2 cellular contexts compared by ENCODE assay signal in the genomic region with DNA sequence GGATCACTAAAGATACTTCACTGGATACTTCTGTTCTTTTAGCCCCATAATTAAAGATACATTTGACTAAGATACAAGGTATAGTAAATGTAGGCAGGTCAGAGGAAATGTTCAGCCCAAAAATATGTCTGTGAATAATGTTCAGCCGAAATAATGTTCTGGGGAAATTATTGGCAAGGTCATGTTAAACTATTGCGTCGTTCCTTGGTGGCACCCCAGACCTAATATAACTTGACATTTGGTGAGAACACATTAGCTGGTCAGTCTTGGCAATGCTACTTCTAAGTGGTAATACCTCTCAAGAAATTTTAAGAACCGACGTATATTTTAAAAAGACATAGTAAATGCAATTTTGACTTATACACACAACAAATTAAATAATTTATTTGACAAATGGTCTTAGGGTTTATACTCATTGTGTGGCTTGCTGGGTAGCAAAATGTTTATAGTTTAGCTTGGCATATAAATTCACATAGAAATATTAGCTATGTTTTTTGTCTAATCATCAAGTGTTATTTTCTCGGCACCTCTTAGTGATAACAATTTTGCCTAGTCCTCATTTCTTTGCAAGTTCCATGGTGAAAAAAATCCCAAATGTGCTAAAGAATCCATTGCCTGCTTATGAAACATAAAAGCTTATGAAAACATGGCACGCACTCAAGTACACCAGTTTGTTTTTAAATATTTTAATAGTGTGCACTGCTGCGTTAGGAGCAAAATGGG.
TF ChIP-seq lines count a peak whose summit lies in the region.

No MANE protein-coding gene starts in this region.

TF ChIP-seq in HEK293, 187 proteins besides CTCF, POLR2A, EP300 and RAD21:
- 0 out of 2 replicates have a peak, but pooled peaks have one; percentile 24 for TF ChIP-seq ZNF335 (tag by site-specific recombination; conservative IDR thresholded peaks at IDR 0.05)
- TF ChIP-seq ZNF670 (tag by site-specific recombination; IDR thresholded peaks at IDR 0.05; ENCODE audit: low read depth): no peak
- no peak for TF ChIP-seq ZFHX2 (tag by site-specific recombination; conservative IDR thresholded peaks at IDR 0.05)
- TF ChIP-seq MZF1 (tag by site-specific recombination; IDR thresholded peaks at IDR 0.05; ENCODE audit: borderline replicate concordance): no peak
- TF ChIP-seq, protein P1, sequence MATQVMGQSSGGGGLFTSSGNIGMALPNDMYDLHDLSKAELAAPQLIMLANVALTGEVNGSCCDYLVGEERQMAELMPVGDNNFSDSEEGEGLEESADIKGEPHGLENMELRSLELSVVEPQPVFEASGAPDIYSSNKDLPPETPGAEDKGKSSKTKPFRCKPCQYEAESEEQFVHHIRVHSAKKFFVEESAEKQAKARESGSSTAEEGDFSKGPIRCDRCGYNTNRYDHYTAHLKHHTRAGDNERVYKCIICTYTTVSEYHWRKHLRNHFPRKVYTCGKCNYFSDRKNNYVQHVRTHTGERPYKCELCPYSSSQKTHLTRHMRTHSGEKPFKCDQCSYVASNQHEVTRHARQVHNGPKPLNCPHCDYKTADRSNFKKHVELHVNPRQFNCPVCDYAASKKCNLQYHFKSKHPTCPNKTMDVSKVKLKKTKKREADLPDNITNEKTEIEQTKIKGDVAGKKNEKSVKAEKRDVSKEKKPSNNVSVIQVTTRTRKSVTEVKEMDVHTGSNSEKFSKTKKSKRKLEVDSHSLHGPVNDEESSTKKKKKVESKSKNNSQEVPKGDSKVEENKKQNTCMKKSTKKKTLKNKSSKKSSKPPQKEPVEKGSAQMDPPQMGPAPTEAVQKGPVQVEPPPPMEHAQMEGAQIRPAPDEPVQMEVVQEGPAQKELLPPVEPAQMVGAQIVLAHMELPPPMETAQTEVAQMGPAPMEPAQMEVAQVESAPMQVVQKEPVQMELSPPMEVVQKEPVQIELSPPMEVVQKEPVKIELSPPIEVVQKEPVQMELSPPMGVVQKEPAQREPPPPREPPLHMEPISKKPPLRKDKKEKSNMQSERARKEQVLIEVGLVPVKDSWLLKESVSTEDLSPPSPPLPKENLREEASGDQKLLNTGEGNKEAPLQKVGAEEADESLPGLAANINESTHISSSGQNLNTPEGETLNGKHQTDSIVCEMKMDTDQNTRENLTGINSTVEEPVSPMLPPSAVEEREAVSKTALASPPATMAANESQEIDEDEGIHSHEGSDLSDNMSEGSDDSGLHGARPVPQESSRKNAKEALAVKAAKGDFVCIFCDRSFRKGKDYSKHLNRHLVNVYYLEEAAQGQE (tag by site-specific recombination; IDR thresholded peaks at IDR 0.05): no peak
TF ChIP-seq in HEK293: peak in this region for 1.

TF ChIP-seq in K562, 482 proteins besides CTCF, POLR2A, EP300 and RAD21 (continues in another document):
- no peak for TF ChIP-seq POLR2B (IDR thresholded peaks at IDR 0.05; ENCODE audit: low read depth, partially characterized antibody)
- no peak for TF ChIP-seq GATA2 (CRISPR knock-in tag; IDR thresholded peaks at IDR 0.05)
- no peak for TF ChIP-seq BHLHE40 (IDR thresholded peaks at IDR 0.05; ENCODE audit: low read length)
- no peak for TF ChIP-seq BRF1 (IDR thresholded peaks at IDR 0.05; ENCODE audit: borderline replicate concordance, extremely low read depth, insufficient read length)
- no peak for TF ChIP-seq ZNF212 (CRISPR knock-in tag; IDR thresholded peaks at IDR 0.05)
- TF ChIP-seq POLR2H (tag; IDR thresholded peaks at IDR 0.05; ENCODE audit: low read depth): peak; percentile 8; the same call in 1 of the 2 replicates
- TF ChIP-seq, protein P2, sequence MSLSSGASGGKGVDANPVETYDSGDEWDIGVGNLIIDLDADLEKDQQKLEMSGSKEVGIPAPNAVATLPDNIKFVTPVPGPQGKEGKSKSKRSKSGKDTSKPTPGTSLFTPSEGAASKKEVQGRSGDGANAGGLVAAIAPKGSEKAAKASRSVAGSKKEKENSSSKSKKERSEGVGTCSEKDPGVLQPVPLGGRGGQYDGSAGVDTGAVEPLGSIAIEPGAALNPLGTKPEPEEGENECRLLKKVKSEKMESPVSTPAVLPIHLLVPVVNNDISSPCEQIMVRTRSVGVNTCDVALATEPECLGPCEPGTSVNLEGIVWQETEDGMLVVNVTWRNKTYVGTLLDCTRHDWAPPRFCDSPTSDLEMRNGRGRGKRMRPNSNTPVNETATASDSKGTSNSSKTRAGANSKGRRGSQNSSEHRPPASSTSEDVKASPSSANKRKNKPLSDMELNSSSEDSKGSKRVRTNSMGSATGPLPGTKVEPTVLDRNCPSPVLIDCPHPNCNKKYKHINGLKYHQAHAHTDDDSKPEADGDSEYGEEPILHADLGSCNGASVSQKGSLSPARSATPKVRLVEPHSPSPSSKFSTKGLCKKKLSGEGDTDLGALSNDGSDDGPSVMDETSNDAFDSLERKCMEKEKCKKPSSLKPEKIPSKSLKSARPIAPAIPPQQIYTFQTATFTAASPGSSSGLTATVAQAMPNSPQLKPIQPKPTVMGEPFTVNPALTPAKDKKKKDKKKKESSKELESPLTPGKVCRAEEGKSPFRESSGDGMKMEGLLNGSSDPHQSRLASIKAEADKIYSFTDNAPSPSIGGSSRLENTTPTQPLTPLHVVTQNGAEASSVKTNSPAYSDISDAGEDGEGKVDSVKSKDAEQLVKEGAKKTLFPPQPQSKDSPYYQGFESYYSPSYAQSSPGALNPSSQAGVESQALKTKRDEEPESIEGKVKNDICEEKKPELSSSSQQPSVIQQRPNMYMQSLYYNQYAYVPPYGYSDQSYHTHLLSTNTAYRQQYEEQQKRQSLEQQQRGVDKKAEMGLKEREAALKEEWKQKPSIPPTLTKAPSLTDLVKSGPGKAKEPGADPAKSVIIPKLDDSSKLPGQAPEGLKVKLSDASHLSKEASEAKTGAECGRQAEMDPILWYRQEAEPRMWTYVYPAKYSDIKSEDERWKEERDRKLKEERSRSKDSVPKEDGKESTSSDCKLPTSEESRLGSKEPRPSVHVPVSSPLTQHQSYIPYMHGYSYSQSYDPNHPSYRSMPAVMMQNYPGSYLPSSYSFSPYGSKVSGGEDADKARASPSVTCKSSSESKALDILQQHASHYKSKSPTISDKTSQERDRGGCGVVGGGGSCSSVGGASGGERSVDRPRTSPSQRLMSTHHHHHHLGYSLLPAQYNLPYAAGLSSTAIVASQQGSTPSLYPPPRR (CRISPR knock-in tag; IDR thresholded peaks at IDR 0.05; ENCODE audit: borderline replicate concordance): no peak
- TF ChIP-seq MAFK (IDR thresholded peaks at IDR 0.05; ENCODE audit: low read length): no peak
- no peak for TF ChIP-seq NFE2 (IDR thresholded peaks at IDR 0.05; ENCODE audit: low read depth)
- TF ChIP-seq ZNF165 (CRISPR knock-in tag; IDR thresholded peaks at IDR 0.05; ENCODE audit: borderline replicate concordance): no peak
- no peak for TF ChIP-seq MYBL2 (IDR thresholded peaks at IDR 0.05; ENCODE audit: low read depth)
- TF ChIP-seq MYBL2 (CRISPR knock-in tag; IDR thresholded peaks at IDR 0.05; ENCODE audit: borderline replicate concordance): no peak
- no peak for TF ChIP-seq MCM2 (IDR thresholded peaks at IDR 0.05; ENCODE audit: low read depth)
- TF ChIP-seq, protein P3, sequence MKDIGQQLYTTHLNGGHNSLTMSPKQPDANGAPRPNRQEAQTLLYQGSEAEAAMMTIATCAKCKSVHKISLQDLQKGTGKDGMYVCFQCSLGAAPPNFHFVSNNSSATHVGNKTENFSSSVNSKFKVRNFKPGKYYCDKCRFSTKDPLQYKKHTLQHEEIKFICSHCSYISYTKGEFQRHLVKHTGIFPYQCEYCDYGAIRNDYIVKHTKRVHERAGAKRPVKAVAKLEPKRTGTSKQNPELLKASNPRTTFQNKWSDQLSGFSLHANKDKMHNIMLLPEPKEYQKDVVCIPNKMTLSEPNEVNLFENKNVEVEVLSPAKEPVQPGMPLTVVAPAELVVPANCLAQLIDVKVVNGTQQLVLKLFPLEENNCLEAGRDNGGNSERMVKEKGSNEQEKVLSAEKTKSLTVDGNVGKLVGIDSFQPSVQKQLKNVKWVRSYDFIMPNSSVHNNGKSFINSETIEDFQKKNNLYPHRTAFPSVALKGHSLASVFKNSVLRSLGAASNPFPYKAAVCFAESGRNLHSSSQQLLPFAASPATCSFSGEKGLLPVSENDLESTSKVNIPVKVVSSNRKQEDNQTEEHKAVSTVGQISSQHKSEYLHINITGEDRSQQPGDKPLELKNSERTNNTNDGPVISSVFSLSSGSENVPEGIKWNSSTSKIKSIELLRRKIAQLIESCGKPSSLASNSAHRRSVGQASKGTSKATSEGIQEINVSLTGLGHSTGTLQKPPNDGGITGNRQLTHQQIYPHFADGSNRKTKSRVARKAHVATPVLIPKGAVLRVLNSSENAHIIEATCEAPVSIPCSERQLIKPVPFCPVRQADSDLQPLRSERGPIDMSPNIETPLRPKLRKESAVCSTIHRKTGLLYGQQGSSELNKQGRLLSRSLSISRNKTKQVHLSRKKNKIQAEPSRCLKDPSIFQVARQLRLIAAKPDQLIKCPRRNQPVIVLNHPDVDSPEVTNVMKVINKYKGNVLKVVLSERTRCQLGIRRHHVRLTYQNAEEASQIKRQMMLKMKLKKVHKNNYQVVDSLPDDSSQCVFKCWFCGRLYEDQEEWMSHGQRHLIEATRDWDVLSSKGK (CRISPR knock-in tag; IDR thresholded peaks at IDR 0.05): no peak
- TF ChIP-seq, protein P4, sequence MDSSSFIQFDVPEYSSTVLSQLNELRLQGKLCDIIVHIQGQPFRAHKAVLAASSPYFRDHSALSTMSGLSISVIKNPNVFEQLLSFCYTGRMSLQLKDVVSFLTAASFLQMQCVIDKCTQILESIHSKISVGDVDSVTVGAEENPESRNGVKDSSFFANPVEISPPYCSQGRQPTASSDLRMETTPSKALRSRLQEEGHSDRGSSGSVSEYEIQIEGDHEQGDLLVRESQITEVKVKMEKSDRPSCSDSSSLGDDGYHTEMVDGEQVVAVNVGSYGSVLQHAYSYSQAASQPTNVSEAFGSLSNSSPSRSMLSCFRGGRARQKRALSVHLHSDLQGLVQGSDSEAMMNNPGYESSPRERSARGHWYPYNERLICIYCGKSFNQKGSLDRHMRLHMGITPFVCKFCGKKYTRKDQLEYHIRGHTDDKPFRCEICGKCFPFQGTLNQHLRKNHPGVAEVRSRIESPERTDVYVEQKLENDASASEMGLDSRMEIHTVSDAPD (CRISPR knock-in tag; IDR thresholded peaks at IDR 0.05): no peak
- no peak for TF ChIP-seq CREM (IDR thresholded peaks at IDR 0.05; ENCODE audit: low read depth)
- TF ChIP-seq, protein P5, sequence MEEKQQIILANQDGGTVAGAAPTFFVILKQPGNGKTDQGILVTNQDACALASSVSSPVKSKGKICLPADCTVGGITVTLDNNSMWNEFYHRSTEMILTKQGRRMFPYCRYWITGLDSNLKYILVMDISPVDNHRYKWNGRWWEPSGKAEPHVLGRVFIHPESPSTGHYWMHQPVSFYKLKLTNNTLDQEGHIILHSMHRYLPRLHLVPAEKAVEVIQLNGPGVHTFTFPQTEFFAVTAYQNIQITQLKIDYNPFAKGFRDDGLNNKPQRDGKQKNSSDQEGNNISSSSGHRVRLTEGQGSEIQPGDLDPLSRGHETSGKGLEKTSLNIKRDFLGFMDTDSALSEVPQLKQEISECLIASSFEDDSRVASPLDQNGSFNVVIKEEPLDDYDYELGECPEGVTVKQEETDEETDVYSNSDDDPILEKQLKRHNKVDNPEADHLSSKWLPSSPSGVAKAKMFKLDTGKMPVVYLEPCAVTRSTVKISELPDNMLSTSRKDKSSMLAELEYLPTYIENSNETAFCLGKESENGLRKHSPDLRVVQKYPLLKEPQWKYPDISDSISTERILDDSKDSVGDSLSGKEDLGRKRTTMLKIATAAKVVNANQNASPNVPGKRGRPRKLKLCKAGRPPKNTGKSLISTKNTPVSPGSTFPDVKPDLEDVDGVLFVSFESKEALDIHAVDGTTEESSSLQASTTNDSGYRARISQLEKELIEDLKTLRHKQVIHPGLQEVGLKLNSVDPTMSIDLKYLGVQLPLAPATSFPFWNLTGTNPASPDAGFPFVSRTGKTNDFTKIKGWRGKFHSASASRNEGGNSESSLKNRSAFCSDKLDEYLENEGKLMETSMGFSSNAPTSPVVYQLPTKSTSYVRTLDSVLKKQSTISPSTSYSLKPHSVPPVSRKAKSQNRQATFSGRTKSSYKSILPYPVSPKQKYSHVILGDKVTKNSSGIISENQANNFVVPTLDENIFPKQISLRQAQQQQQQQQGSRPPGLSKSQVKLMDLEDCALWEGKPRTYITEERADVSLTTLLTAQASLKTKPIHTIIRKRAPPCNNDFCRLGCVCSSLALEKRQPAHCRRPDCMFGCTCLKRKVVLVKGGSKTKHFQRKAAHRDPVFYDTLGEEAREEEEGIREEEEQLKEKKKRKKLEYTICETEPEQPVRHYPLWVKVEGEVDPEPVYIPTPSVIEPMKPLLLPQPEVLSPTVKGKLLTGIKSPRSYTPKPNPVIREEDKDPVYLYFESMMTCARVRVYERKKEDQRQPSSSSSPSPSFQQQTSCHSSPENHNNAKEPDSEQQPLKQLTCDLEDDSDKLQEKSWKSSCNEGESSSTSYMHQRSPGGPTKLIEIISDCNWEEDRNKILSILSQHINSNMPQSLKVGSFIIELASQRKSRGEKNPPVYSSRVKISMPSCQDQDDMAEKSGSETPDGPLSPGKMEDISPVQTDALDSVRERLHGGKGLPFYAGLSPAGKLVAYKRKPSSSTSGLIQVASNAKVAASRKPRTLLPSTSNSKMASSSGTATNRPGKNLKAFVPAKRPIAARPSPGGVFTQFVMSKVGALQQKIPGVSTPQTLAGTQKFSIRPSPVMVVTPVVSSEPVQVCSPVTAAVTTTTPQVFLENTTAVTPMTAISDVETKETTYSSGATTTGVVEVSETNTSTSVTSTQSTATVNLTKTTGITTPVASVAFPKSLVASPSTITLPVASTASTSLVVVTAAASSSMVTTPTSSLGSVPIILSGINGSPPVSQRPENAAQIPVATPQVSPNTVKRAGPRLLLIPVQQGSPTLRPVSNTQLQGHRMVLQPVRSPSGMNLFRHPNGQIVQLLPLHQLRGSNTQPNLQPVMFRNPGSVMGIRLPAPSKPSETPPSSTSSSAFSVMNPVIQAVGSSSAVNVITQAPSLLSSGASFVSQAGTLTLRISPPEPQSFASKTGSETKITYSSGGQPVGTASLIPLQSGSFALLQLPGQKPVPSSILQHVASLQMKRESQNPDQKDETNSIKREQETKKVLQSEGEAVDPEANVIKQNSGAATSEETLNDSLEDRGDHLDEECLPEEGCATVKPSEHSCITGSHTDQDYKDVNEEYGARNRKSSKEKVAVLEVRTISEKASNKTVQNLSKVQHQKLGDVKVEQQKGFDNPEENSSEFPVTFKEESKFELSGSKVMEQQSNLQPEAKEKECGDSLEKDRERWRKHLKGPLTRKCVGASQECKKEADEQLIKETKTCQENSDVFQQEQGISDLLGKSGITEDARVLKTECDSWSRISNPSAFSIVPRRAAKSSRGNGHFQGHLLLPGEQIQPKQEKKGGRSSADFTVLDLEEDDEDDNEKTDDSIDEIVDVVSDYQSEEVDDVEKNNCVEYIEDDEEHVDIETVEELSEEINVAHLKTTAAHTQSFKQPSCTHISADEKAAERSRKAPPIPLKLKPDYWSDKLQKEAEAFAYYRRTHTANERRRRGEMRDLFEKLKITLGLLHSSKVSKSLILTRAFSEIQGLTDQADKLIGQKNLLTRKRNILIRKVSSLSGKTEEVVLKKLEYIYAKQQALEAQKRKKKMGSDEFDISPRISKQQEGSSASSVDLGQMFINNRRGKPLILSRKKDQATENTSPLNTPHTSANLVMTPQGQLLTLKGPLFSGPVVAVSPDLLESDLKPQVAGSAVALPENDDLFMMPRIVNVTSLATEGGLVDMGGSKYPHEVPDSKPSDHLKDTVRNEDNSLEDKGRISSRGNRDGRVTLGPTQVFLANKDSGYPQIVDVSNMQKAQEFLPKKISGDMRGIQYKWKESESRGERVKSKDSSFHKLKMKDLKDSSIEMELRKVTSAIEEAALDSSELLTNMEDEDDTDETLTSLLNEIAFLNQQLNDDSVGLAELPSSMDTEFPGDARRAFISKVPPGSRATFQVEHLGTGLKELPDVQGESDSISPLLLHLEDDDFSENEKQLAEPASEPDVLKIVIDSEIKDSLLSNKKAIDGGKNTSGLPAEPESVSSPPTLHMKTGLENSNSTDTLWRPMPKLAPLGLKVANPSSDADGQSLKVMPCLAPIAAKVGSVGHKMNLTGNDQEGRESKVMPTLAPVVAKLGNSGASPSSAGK (IDR thresholded peaks at IDR 0.05): no peak
- no peak for TF ChIP-seq NFXL1 (CRISPR knock-in tag; IDR thresholded peaks at IDR 0.05)
